In genomic region chrX:13387656-13388421, GRCh38 we compare ENCODE assay signal across 12 cellular contexts.
A peak's percentile ranks its signal among the peaks of the same experiment; 100 is the strongest.
DNase-seq lines count a peak whose midpoint lies in the region; ATAC-seq and TF ChIP-seq lines count a peak whose summit lies in the region.
"Had no signal": no experiment of that assay in that cellular context is flagged by ENCODE, and none has a peak within 500 bp of the region (broad histone marks: within the 10 kb centered on the region; RNA-seq: fewer than 3 reads in every experiment).

No MANE protein-coding gene starts in this region.

- H3F3A ChIP-seq in OCI-LY1 (ENCODE audit: insufficient read depth, low read length): no peaks in the 10 kb centered on the region

- H3K79me2 ChIP-seq in mammary epithelial cell (ENCODE audit: insufficient read depth, low read length) (no peaks in the 10 kb centered on the region), OCI-LY1 (ENCODE audit: insufficient read depth, low read length) (no peaks in the 10 kb centered on the region)
- H3K79me2 ChIP-seq: hepatocyte had no signal

- TF ChIP-seq CTCF in mammary epithelial cell (conservative IDR thresholded peaks at IDR 0.05 in 1 of 2, IDR thresholded peaks at IDR 0.05 in 1 of 2; ENCODE audit: extremely low read depth in 1 of 2, insufficient read depth in 1 of 2, low read depth in 1 of 2, low read length in 2 of 2) (no peak), MCF 10A (IDR thresholded peaks at IDR 0.05; ENCODE audit: unreplicated experiment) (no peak), OCI-LY1 (IDR thresholded peaks at IDR 0.05; ENCODE audit: low read length) (no peak)
- no peak for TF ChIP-seq CTCF in CD8-positive, alpha-beta T cell (IDR thresholded peaks at IDR 0.05)

- intact Hi-C loops in mammary epithelial cell (cut with micrococcal nuclease) (no loop called here), MCF 10A (cut with micrococcal nuclease) (no loop called here)
- intact Hi-C loops in CD8-positive, alpha-beta T cell (cut with DNase I, micrococcal nuclease): no loop called here

- no peak overlapping the region for H3K27ac Mint-ChIP-seq in MCF 10A (ENCODE audit: low read depth, unreplicated experiment)
- no peak overlapping the region for H3K27ac Mint-ChIP-seq in CD8-positive, alpha-beta T cell

- no peaks in the 10 kb centered on the region for H3K9me2 ChIP-seq in OCI-LY1 (ENCODE audit: low read depth, low read length)

- H3K9me3 Mint-ChIP-seq in MCF 10A (ENCODE audit: unreplicated experiment): no peaks in the 10 kb centered on the region
- peaks cover 2% of the 10 kb centered on the region for H3K9me3 Mint-ChIP-seq in CD8-positive, alpha-beta T cell

- CTCF ChIA-PET in mammary epithelial cell (lab: Charles Lee; ENCODE audit: low non-redundant PET) (interaction anchor here (0.6 kb wide), 1 partner anchor 112 kb away, joined by 4 read pairs; no protein-coding TSS in a partner anchor), MCF 10A (lab: Yijun Ruan, JAX) (interaction anchor here (0.7 kb wide), 3 partner anchors 9 to 1444 kb away, joined by 3 read pairs; no protein-coding TSS in a partner anchor)
- CTCF ChIA-PET in CD8-positive, alpha-beta T cell (lab: Charles Lee): no interaction called here

- H4K20me1 ChIP-seq in mammary epithelial cell (ENCODE audit: insufficient read depth, low read length): no peaks in the 10 kb centered on the region
- no peaks in the 10 kb centered on the region for H4K20me1 ChIP-seq in OCI-LY1 (ENCODE audit: insufficient read depth, low read length)
- H4K20me1 ChIP-seq: BLaER1 treated with 17β-estradiol and CSF1 and Interleukin-3, amounts not matched to agents 10 nM and 100 nM had no signal

- dilution Hi-C loops in mammary epithelial cell (cut with HindIII; ENCODE audit: low sequenced_read_pairs): no loop called here

- peak; percentile 91 for ATAC-seq in stimulated activated naive CD8-positive, alpha-beta T cell treated with anti-CD3 and anti-CD28 coated beads, Interleukin-15, Interleukin-2, amounts not matched to agents 100 U/mL and 50 U/mL, for 24 hours
- no peak for ATAC-seq in CD8-positive, alpha-beta T cell
- ATAC-seq in GM21528 (IDR thresholded peaks at IDR 0.05; ENCODE audit: low FRiP score, unreplicated experiment) (no peak), HG03432 (IDR thresholded peaks at IDR 0.05; ENCODE audit: unreplicated experiment) (no peak)

- no peaks in the 10 kb centered on the region for H3K36me3 ChIP-seq in mammary epithelial cell (ENCODE audit: insufficient read depth, low read length)
- H3K36me3 ChIP-seq in OCI-LY1 (ENCODE audit: insufficient read depth, low read length): no peaks in the 10 kb centered on the region
- no peaks in the 10 kb centered on the region for H3K36me3 ChIP-seq in CD8-positive, alpha-beta T cell (ENCODE audit: insufficient read depth, low read length)
- H3K36me3 ChIP-seq: BLaER1 treated with 17β-estradiol and CSF1 and Interleukin-3, amounts not matched to agents 10 nM and 100 nM had no signal

- in situ Hi-C loops in mammary epithelial cell (cut with MboI; ENCODE audit: low sequenced_read_pairs in 2 of 2): no loop called here

- H3K9me3 ChIP-seq in mammary epithelial cell (replicated peaks; ENCODE audit: insufficient read depth, low read length) (no peaks in the 10 kb centered on the region), OCI-LY1 (ENCODE audit: low read length) (no peaks in the 10 kb centered on the region)
- H3K9me3 ChIP-seq in CD8-positive, alpha-beta T cell (ENCODE audit: low read length): no peaks in the 10 kb centered on the region

- H3K27me3 ChIP-seq in mammary epithelial cell (ENCODE audit: insufficient read depth, low read length) (no peaks in the 10 kb centered on the region), OCI-LY1 (ENCODE audit: insufficient read depth, low read length) (no peaks in the 10 kb centered on the region)
- no peaks in the 10 kb centered on the region for H3K27me3 ChIP-seq in CD8-positive, alpha-beta T cell (ENCODE audit: insufficient read depth, low read length)
- H3K27me3 ChIP-seq: hepatocyte had no signal

- DNase-seq in mammary epithelial cell: peak; percentile 58
- no peak for DNase-seq in MCF 10A (ENCODE audit: unreplicated experiment)
- no peak for DNase-seq in epithelial cell of prostate (ENCODE audit: low read depth, low spot score)
- peak; percentile 3 for DNase-seq in stimulated activated naive CD8-positive, alpha-beta T cell treated with anti-CD3 and anti-CD28 coated beads, Interleukin-15, Interleukin-2, amounts not matched to agents 100 U/mL and 50 U/mL, for 24 hours
- no peak for DNase-seq in CD8-positive, alpha-beta T cell
- DNase-seq: occipital lobe, T1000 had no signal

- H3K4me2 ChIP-seq in mammary epithelial cell (ENCODE audit: insufficient read depth, low read depth, low read length) (no peak overlapping the region), OCI-LY1 (ENCODE audit: low read length) (no peak overlapping the region)
- H3K4me2 ChIP-seq: hepatocyte had no signal

- H3K9ac ChIP-seq in mammary epithelial cell (ENCODE audit: insufficient read depth, low read length) (no peak overlapping the region), OCI-LY1 (ENCODE audit: low read length) (no peak overlapping the region)
- H3K9ac ChIP-seq: BLaER1 treated with 17β-estradiol and CSF1 and Interleukin-3, amounts not matched to agents 10 nM and 100 nM had no signal

- POLR2A ChIA-PET in MCF 10A (lab: Yijun Ruan, JAX): interaction anchor here (0.6 to 1.3 kb wide), 4 partner anchors 10 to 375 kb away, joined by 3 to 4 read pairs (median 4); no protein-coding TSS in a partner anchor
- POLR2A ChIA-PET in CD8-positive, alpha-beta T cell (lab: Charles Lee): no interaction called here

- no peak overlapping the region for H3K27ac ChIP-seq in mammary epithelial cell (ENCODE audit: insufficient read depth, low read depth, low read length)
- H3K27ac ChIP-seq in OCI-LY1 (ENCODE audit: low read depth, low read length, poor library complexity, severe bottlenecking): peak overlapping the region; percentile 55
- peak overlapping the region; percentile 31 for H3K27ac ChIP-seq in epithelial cell of prostate
- H3K27ac ChIP-seq in CD8-positive, alpha-beta T cell (ENCODE audit: low read depth, low read length): no peak overlapping the region
- H3K27ac ChIP-seq: hepatocyte had no signal

- no peak overlapping the region for H3K4me3 Mint-ChIP-seq in MCF 10A (ENCODE audit: unreplicated experiment)
- H3K4me3 Mint-ChIP-seq in CD8-positive, alpha-beta T cell: no peak overlapping the region

- H2AFZ ChIP-seq in mammary epithelial cell (ENCODE audit: low read depth, low read length) (peak overlapping the region; percentile 6), OCI-LY1 (ENCODE audit: low read length) (no peak overlapping the region)
- H2AFZ ChIP-seq: hepatocyte had no signal

- H3K4me1 ChIP-seq in mammary epithelial cell (ENCODE audit: insufficient read depth, low read length): peaks cover 14% of the 10 kb centered on the region
- peaks cover 43% of the 10 kb centered on the region for H3K4me1 ChIP-seq in OCI-LY1 (ENCODE audit: insufficient read depth, low read length, severe bottlenecking)
- H3K4me1 ChIP-seq in CD8-positive, alpha-beta T cell (ENCODE audit: insufficient read depth, low read length): no peaks in the 10 kb centered on the region

- BruUV-seq in mammary epithelial cell (replicated peaks; lab: Mats Ljungman, UMichigan) (no TSS peak), MCF 10A (replicated peaks; lab: Mats Ljungman, UMichigan) (no TSS peak)

- H3K27me3 Mint-ChIP-seq in MCF 10A (ENCODE audit: insufficient read depth, unreplicated experiment): no peaks in the 10 kb centered on the region
- no peaks in the 10 kb centered on the region for H3K27me3 Mint-ChIP-seq in CD8-positive, alpha-beta T cell (ENCODE audit: low read depth)

- no peak overlapping the region for H3K4me3 ChIP-seq in mammary epithelial cell (replicated peaks in 1 of 3; ENCODE audit: insufficient read depth in 1 of 3, low read depth in 2 of 3, low read length in 3 of 3)
- H3K4me3 ChIP-seq in OCI-LY1 (ENCODE audit: low read depth, low read length, poor library complexity, severe bottlenecking): no peak overlapping the region
- no peak overlapping the region for H3K4me3 ChIP-seq in CD8-positive, alpha-beta T cell (ENCODE audit: low read depth, low read length)
- H3K4me3 ChIP-seq: BLaER1 treated with 17β-estradiol and CSF1 and Interleukin-3, amounts not matched to agents 10 nM and 100 nM; hepatocyte had no signal

- WGBS in mammary epithelial cell (ENCODE audit: low coverage, missing lambda C conversion rate): 33% methylated on average over 2 of the region's 2 CpGs

- H3K4me1 Mint-ChIP-seq in MCF 10A (ENCODE audit: insufficient read depth, unreplicated experiment): peaks cover 6% of the 10 kb centered on the region
- H3K4me1 Mint-ChIP-seq in CD8-positive, alpha-beta T cell (ENCODE audit: low read depth): no peaks in the 10 kb centered on the region

- H3K36me3 Mint-ChIP-seq in MCF 10A (ENCODE audit: insufficient read depth, unreplicated experiment): no peaks in the 10 kb centered on the region
- no peaks in the 10 kb centered on the region for H3K36me3 Mint-ChIP-seq in CD8-positive, alpha-beta T cell

Comparison
In these comparisons a context has a peak if more than half of its experiments do, and no peak if none do; other contexts are left out.
1. DNase-seq: peak in mammary epithelial cell (single experiment) and stimulated activated naive CD8-positive, alpha-beta T cell treated with anti-CD3 and anti-CD28 coated beads, Interleukin-15, Interleukin-2, amounts not matched to agents 100 U/mL and 50 U/mL, for 24 hours (single experiment); none in MCF 10A (single experiment), epithelial cell of prostate (single experiment) and CD8-positive, alpha-beta T cell (0 of 7).
2. H3K27ac ChIP-seq: peak in OCI-LY1 (single experiment) and epithelial cell of prostate (single experiment); none in mammary epithelial cell (single experiment) and CD8-positive, alpha-beta T cell (single experiment).